ENCODE assay signal across 11 cellular contexts in genomic region chr12:25458047-25458552, GRCh38.
DNase-seq lines count a peak whose midpoint lies in the region; ATAC-seq and TF ChIP-seq lines count a peak whose summit lies in the region.
"Had no signal": no experiment of that assay in that cellular context is flagged by ENCODE, and none has a peak within 500 bp of the region (broad histone marks: within the 10 kb centered on the region; RNA-seq: fewer than 3 reads in every experiment).

No MANE protein-coding gene starts in this region.

- H3K4me2 ChIP-seq in HCT116 (ENCODE audit: low read length) (peak overlapping the region; percentile 62), SK-N-SH (peak overlapping the region; percentile 57)

- H3K9ac ChIP-seq in HCT116 (ENCODE audit: low read length): no peak overlapping the region
- peak overlapping the region; percentile 57; the same call in 1 of the 2 replicates for H3K9ac ChIP-seq in SK-N-SH

- H3K27me3 ChIP-seq in HCT116 (ENCODE audit: insufficient read depth, low read length) (no peaks in the 10 kb centered on the region), SK-N-SH (ENCODE audit: insufficient read depth) (no peaks in the 10 kb centered on the region), stomach (peaks cover 0 to under 1% (median 0%) of the 10 kb centered on the region in 3 donors)

- H3K4me3 ChIP-seq in HCT116 (replicated peaks in 1 of 2; ENCODE audit: low read depth in 1 of 2, low read length in 2 of 2) (peak overlapping the region in 1 of 2 experiments; percentile 29; a peak in 2 of 4 replicates), SK-N-SH (ENCODE audit: low read depth in 2 of 2, low read length in 1 of 2) (peak overlapping the region; percentile 1 to 9; a peak in 1 of 4 replicates), stomach (no peak overlapping the region)
- H3K4me3 ChIP-seq: thoracic aorta had no signal

- POLR2A ChIA-PET in HCT116 (lab: Charles Lee) (interaction anchor here (1.3 kb wide), 1 partner anchor 24 kb away, joined by 3 read pairs; no protein-coding TSS in a partner anchor), SK-N-SH (lab: Yijun Ruan, JAX) (no interaction called here)

- DNase-seq in A172 (ENCODE audit: low spot score): peak; percentile 93
- DNase-seq in HCT116 (ENCODE audit: low read depth, low spot score): peak; percentile 95
- DNase-seq in SK-N-SH: peak; percentile 56
- DNase-seq in fibroblast of the conjunctiva (ENCODE audit: low read depth): peak; percentile 86
- DNase-seq in stimulated activated CD4-positive, alpha-beta T cell treated with anti-CD3 and anti-CD28 coated beads, Interleukin-2, amount 100 ng/mL, for 24 hours: no peak
- DNase-seq in stomach: no peak
- DNase-seq: small intestine had no signal

- peak; percentile 97 for ATAC-seq in HCT116
- ATAC-seq in GM21360 (IDR thresholded peaks at IDR 0.05; ENCODE audit: unreplicated experiment): no peak
- no peak for ATAC-seq in GM21367 (IDR thresholded peaks at IDR 0.05; ENCODE audit: unreplicated experiment)
- ATAC-seq: activated naive CD4-positive, alpha-beta T cell treated with anti-CD3 and anti-CD28 coated beads, Interleukin-2, amount 50 U/mL, for 72 hours had no signal

- H3K27ac ChIP-seq in HCT116 (ENCODE audit: low read depth, low read length) (peak overlapping the region; percentile 79), SK-N-SH (ENCODE audit: low read depth in 2 of 2, low read length in 1 of 2) (peak overlapping the region; percentile 85 to 99), stomach (no peak overlapping the region)
- H3K27ac ChIP-seq: thoracic aorta had no signal

- CTCF ChIA-PET in HCT116 (lab: Charles Lee) (no interaction called here), SK-N-SH (lab: Yijun Ruan, JAX) (interaction anchor here (1.2 to 2.4 kb wide), 2 partner anchors 22 to 529 kb away, joined by 3 to 10 read pairs; no protein-coding TSS in a partner anchor)

- H3K36me3 ChIP-seq in HCT116 (ENCODE audit: control insufficient read depth in 1 of 2, insufficient read depth in 2 of 2, low read length in 2 of 2) (no peaks in the 10 kb centered on the region), SK-N-SH (replicated peaks in 1 of 2; ENCODE audit: control insufficient read depth in 1 of 2, insufficient read depth in 2 of 2, low read length in 1 of 2) (no peaks in the 10 kb centered on the region), stomach (no peaks in the 10 kb centered on the region)
- H3K36me3 ChIP-seq: thoracic aorta had no signal

- no TSS peak for BruUV-seq in HCT116 (replicated peaks; lab: Mats Ljungman, UMichigan)

- peak; percentile 39 for TF ChIP-seq RAD21 in HCT116 (IDR thresholded peaks at IDR 0.05; ENCODE audit: low read depth)
- TF ChIP-seq RAD21 in SK-N-SH (IDR thresholded peaks at IDR 0.05; ENCODE audit: low read length): peak; percentile 35

- H4K20me1 ChIP-seq in HCT116 (ENCODE audit: insufficient read depth): no peaks in the 10 kb centered on the region
- no peaks in the 10 kb centered on the region for H4K20me1 ChIP-seq in SK-N-SH (ENCODE audit: insufficient read depth)

- TF ChIP-seq EP300 in SK-N-SH (IDR thresholded peaks at IDR 0.05; ENCODE audit: borderline replicate concordance in 1 of 2, low read depth in 1 of 2, low read length in 1 of 2) (peak; percentile 59 to 93), stomach (IDR thresholded peaks at IDR 0.05) (no peak)

- H2AFZ ChIP-seq in HCT116 (ENCODE audit: low read depth, low read length, poor library complexity, severe bottlenecking) (peak overlapping the region; percentile 1), SK-N-SH (ENCODE audit: low read depth) (peak overlapping the region; percentile 19)

- no peaks in the 10 kb centered on the region for H3K9me3 ChIP-seq in HCT116 (ENCODE audit: control insufficient read depth in 1 of 2, insufficient read depth in 1 of 2, low read depth in 1 of 2, low read length in 2 of 2)
- H3K9me3 ChIP-seq in SK-N-SH: no peaks in the 10 kb centered on the region
- H3K9me3 ChIP-seq in stomach: peaks cover 0 to 4% (median 2%) of the 10 kb centered on the region in 4 donors
- H3K9me3 ChIP-seq: thoracic aorta had no signal

- WGBS in SK-N-SH (ENCODE audit: low lambda C conversion rate): 2% methylated on average over 6 of the region's 6 CpGs
- WGBS in stomach, 5 donors: 48 to 61% (median 49%) methylated on average over 6 of the region's 6 CpGs

- H3K79me2 ChIP-seq in HCT116 (ENCODE audit: insufficient read depth, low read length): no peaks in the 10 kb centered on the region
- H3K79me2 ChIP-seq in SK-N-SH (ENCODE audit: insufficient read depth): no peaks in the 10 kb centered on the region

- TF ChIP-seq POLR2A in HCT116 (IDR thresholded peaks at IDR 0.05; ENCODE audit: borderline replicate concordance, extremely low read depth, insufficient read depth, insufficient read length): no peak
- TF ChIP-seq POLR2A in stomach (IDR thresholded peaks at IDR 0.05): no peak

- intact Hi-C loops in HCT116 (cut with micrococcal nuclease): no loop called here
- intact Hi-C loops in stomach (cut with DNase I; ENCODE audit: low total_unique reads): no loop called here

- H3K9me2 ChIP-seq in HCT116 (ENCODE audit: insufficient read depth): no peaks in the 10 kb centered on the region
- no peaks in the 10 kb centered on the region for H3K9me2 ChIP-seq in SK-N-SH

- RAD21 ChIA-PET in HCT116 (lab: Charles Lee; ENCODE audit: low non-redundant PET in 1 of 2, low total read pairs in 2 of 2, uncharacterized antibody in 2 of 2, unreplicated experiment in 2 of 2): no interaction called here

- no peak for TF ChIP-seq CTCF in HCT116 (IDR thresholded peaks at IDR 0.05 in 2 of 3, conservative IDR thresholded peaks at IDR 0.05 in 1 of 3; ENCODE audit: borderline replicate concordance in 1 of 3, insufficient read depth in 1 of 3, low read depth in 2 of 3, low read length in 2 of 3)
- TF ChIP-seq CTCF in SK-N-SH (IDR thresholded peaks at IDR 0.05): no peak
- TF ChIP-seq CTCF in stomach (IDR thresholded peaks at IDR 0.05): no peak

- H3K4me1 ChIP-seq in HCT116 (ENCODE audit: control insufficient read depth in 1 of 2, insufficient read depth in 2 of 2, low read length in 2 of 2): peaks cover 20 to 29% of the 10 kb centered on the region in 2 experiments
- H3K4me1 ChIP-seq in SK-N-SH (ENCODE audit: control insufficient read depth in 1 of 2, insufficient read depth in 2 of 2, low read depth in 1 of 2, low read length in 1 of 2): peaks cover 4 to 12% of the 10 kb centered on the region in 2 experiments
- H3K4me1 ChIP-seq in stomach: no peaks in the 10 kb centered on the region

- H3F3A ChIP-seq in SK-N-SH (replicated peaks; ENCODE audit: insufficient read depth): peaks cover 38% of the 10 kb centered on the region

TF ChIP-seq in HCT116, 20 proteins besides CTCF, POLR2A, EP300 and RAD21 (continues in another document):
- TF ChIP-seq CEBPB (IDR thresholded peaks at IDR 0.05; ENCODE audit: low read depth) (peak; percentile 67), TCF7L2 (IDR thresholded peaks at IDR 0.05; ENCODE audit: borderline replicate concordance, extremely low read depth, insufficient read depth, insufficient read length) (peak; percentile 81), ATF3 (IDR thresholded peaks at IDR 0.05) (peak; percentile 28; the same call in 1 of the 2 replicates), EZH2 (IDR thresholded peaks at IDR 0.05) (no peak), FOSL1 (IDR thresholded peaks at IDR 0.05; ENCODE audit: low read depth) (peak; percentile 96), EZH2phosphoT487 (IDR thresholded peaks at IDR 0.05; ENCODE audit: borderline replicate concordance) (no peak), ZFX (IDR thresholded peaks at IDR 0.05) (no peak), YY1 (IDR thresholded peaks at IDR 0.05; ENCODE audit: extremely low read depth, insufficient replicate concordance, low read depth, low read length) (no peak), SIN3A (IDR thresholded peaks at IDR 0.05; ENCODE audit: low read depth) (peak; percentile 50), JUND (IDR thresholded peaks at IDR 0.05) (peak; percentile 94), POLR2AphosphoS5 (IDR thresholded peaks at IDR 0.05; ENCODE audit: low read depth, low read length) (peak; percentile 42; the same call in 1 of the 2 replicates), ELF1 (IDR thresholded peaks at IDR 0.05; ENCODE audit: borderline replicate concordance, low read depth) (0 out of 2 replicates have a peak, but pooled peaks have one; percentile 9), SRF (IDR thresholded peaks at IDR 0.05; ENCODE audit: low read depth) (peak; percentile 72; the same call in 1 of the 2 replicates), CBX3 (IDR thresholded peaks at IDR 0.05; ENCODE audit: low read depth) (peak; percentile 82)

TF ChIP-seq in SK-N-SH, 30 proteins besides CTCF, POLR2A, EP300 and RAD21 (continues in another document):
- TF ChIP-seq MAX (IDR thresholded peaks at IDR 0.05; ENCODE audit: low read depth): peak; percentile 43; the same call in 1 of the 2 replicates
- TF ChIP-seq GATA2 (CRISPR knock-in tag; IDR thresholded peaks at IDR 0.05): no peak
- TF ChIP-seq RFX5 (IDR thresholded peaks at IDR 0.05; ENCODE audit: low read length): no peak
- no peak for TF ChIP-seq FOXJ3 (CRISPR knock-in tag; IDR thresholded peaks at IDR 0.05)
- peak; percentile 92 for TF ChIP-seq TCF12 (IDR thresholded peaks at IDR 0.05)
- TF ChIP-seq TEAD4 (IDR thresholded peaks at IDR 0.05; ENCODE audit: borderline replicate concordance, insufficient read depth): peak; percentile 95
- peak; percentile 88 for TF ChIP-seq PBX3 (IDR thresholded peaks at IDR 0.05)
- 0 out of 2 replicates have a peak, but pooled peaks have one; percentile 3 for TF ChIP-seq USF1 (IDR thresholded peaks at IDR 0.05; ENCODE audit: borderline replicate concordance, low read depth)
- peak; percentile 97 for TF ChIP-seq JUND (IDR thresholded peaks at IDR 0.05)
- TF ChIP-seq NFIC (IDR thresholded peaks at IDR 0.05; ENCODE audit: borderline replicate concordance): peak; percentile 98
- TF ChIP-seq FOXM1 (IDR thresholded peaks at IDR 0.05; ENCODE audit: low read depth): peak; percentile 91

Comparison
In these comparisons a context has a peak if more than half of its experiments do, and no peak if none do; other contexts are left out.
1. DNase-seq: peak in A172 (single experiment), HCT116 (single experiment), SK-N-SH (single experiment) and fibroblast of the conjunctiva (single experiment); none in stimulated activated CD4-positive, alpha-beta T cell treated with anti-CD3 and anti-CD28 coated beads, Interleukin-2, amount 100 ng/mL, for 24 hours (0 of 2) and stomach (single experiment).
2. H3K27ac ChIP-seq: peak in HCT116 (single experiment) and SK-N-SH (2 of 2); none in stomach (0 of 5).
3. H3K4me3 ChIP-seq: peak in SK-N-SH (2 of 2); none in stomach (0 of 4).